ENCODE assay signal across 25 cellular contexts in the genomic region with DNA sequence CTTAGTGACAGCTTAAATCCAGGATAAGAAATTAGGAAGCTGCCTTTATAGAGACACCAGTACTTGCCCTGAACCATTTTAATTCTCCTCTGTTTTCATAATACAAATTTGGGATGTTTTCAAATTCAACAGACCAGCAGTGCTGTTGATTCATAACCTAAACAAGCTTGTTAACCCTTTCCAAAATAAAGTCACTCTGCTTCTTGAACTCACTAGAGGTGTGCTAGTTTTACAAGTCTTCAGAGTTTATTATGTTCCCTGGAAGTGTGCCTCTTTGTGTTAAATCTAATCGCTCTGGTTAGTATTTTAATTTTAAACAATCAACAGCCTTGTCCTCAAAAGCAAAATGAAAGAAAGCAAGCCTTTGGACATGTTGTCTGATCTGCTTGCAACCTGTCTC.
DNase-seq lines count a peak whose midpoint lies in the region; ATAC-seq and TF ChIP-seq lines count a peak whose summit lies in the region.
"Had no signal": no experiment of that assay in that cellular context is flagged by ENCODE, and none has a peak within 500 bp of the region (broad histone marks: within the 10 kb centered on the region; RNA-seq: fewer than 3 reads in every experiment).

No MANE protein-coding gene starts in this region.

- no peaks in the 10 kb centered on the region for H3K36me3 ChIP-seq in breast epithelium
- H3K36me3 ChIP-seq in muscle layer of duodenum (ENCODE audit: control insufficient read depth in 1 of 2, insufficient read depth in 2 of 2, low read length in 2 of 2): no peaks in the 10 kb centered on the region
- no peaks in the 10 kb centered on the region for H3K36me3 ChIP-seq in tibial nerve
- H3K36me3 ChIP-seq in lower lobe of right lung: no peaks in the 10 kb centered on the region
- H3K36me3 ChIP-seq: ovary, WERI-Rb-1 had no signal

- no peak for TF ChIP-seq CTCF in breast epithelium (IDR thresholded peaks at IDR 0.05)
- TF ChIP-seq CTCF in tibial nerve (IDR thresholded peaks at IDR 0.05): no peak
- TF ChIP-seq CTCF in lower lobe of right lung (IDR thresholded peaks at IDR 0.05): no peak

- no peak for ATAC-seq in lower lobe of right lung

- DNase-seq in DMS53 (lab: John Stamatoyannopoulos, UW): peak; percentile 11
- DNase-seq in DMS53 treated with DMSO at 0.1 percent for 48 hours (lab: John Stamatoyannopoulos, UW; ENCODE audit: unreplicated experiment): no peak
- no peak for DNase-seq in breast epithelium (ENCODE audit: low spot score in 2 of 2)
- no peak for DNase-seq in tibial nerve (ENCODE audit: low spot score in 2 of 2)
- no peak for DNase-seq in activated gamma-delta T cell treated with Interleukin-2 at 50 U/mL for 16 hours
- DNase-seq in GDM1 (lab: John Stamatoyannopoulos, UW): no peak
- DNase-seq in lower lobe of right lung: no peak
- DNase-seq: 8988T; activated CD4-positive, alpha-beta memory T cell treated with anti-CD3 and anti-CD28 coated beads for 36 hours; activated T-cell treated with anti-CD3 and anti-CD28 coated beads, Interleukin-2, amount 50 U/mL, for 24 hours; C1 segment of cervical spinal cord; caudate nucleus; DMS79 treated with DMSO at 0.1 percent for 48 hours; effector CD4-positive, alpha-beta T cell; hypothalamus; NCI-H1417 treated with DMSO at 0.1 percent for 48 hours; NCI-H2227 treated with DMSO at 0.1 percent for 48 hours; NK-92 treated with Interleukin-12 subunit alpha and Interleukin-12 subunit beta, amount 100 ng/mL, for 24 hours; ovary; small intestine; stimulated activated CD4-positive, alpha-beta T cell treated with anti-CD3 and anti-CD28 coated beads, Interleukin-4, amount 100 ng/mL, for 4 hours; stimulated activated CD8-positive, alpha-beta memory T cell treated with anti-CD3 and anti-CD28 coated beads, Interleukin-4, amount 100 ng/mL, for 48 hours; WERI-Rb-1 had no signal

- H3K4me1 ChIP-seq in breast epithelium (peaks cover 4 to 32% of the 10 kb centered on the region in 2 donors), muscle layer of duodenum (ENCODE audit: control insufficient read depth in 1 of 2, insufficient read depth in 2 of 2, low read length in 2 of 2) (peaks cover 22 to 38% of the 10 kb centered on the region in 2 donors), tibial nerve (peaks cover 0 to 73% (median 30%) of the 10 kb centered on the region in 4 donors), lower lobe of right lung (peaks cover 29% of the 10 kb centered on the region)

- no peak for TF ChIP-seq POLR2A in breast epithelium (IDR thresholded peaks at IDR 0.05)
- TF ChIP-seq POLR2A in tibial nerve (IDR thresholded peaks at IDR 0.05): no peak

- H3K9me3 ChIP-seq in breast epithelium (no peaks in the 10 kb centered on the region), muscle layer of duodenum (ENCODE audit: control insufficient read depth in 1 of 2, low read length in 2 of 2) (no peaks in the 10 kb centered on the region), tibial nerve (no peaks in the 10 kb centered on the region), lower lobe of right lung (no peaks in the 10 kb centered on the region)
- H3K9me3 ChIP-seq: ovary had no signal

- no peak overlapping the region for H3K4me3 ChIP-seq in breast epithelium
- H3K4me3 ChIP-seq in muscle layer of duodenum (ENCODE audit: low read depth in 1 of 2, low read length in 2 of 2): no peak overlapping the region
- no peak overlapping the region for H3K4me3 ChIP-seq in tibial nerve
- H3K4me3 ChIP-seq in lower lobe of right lung: no peak overlapping the region
- H3K4me3 ChIP-seq: ovary had no signal

- H3K27ac ChIP-seq in breast epithelium (peak overlapping the region; percentile 82 to 86), muscle layer of duodenum (ENCODE audit: low read length) (peak overlapping the region; percentile 74), tibial nerve (peak overlapping the region in 3 of 4 donors; percentile 46 to 84 (median 70)), lower lobe of right lung (no peak overlapping the region)
- H3K27ac ChIP-seq: RWPE1, WERI-Rb-1 had no signal

- H3K27me3 ChIP-seq in breast epithelium (no peaks in the 10 kb centered on the region), muscle layer of duodenum (ENCODE audit: low read depth, low read length) (no peaks in the 10 kb centered on the region), tibial nerve (no peaks in the 10 kb centered on the region), lower lobe of right lung (ENCODE audit: low read depth) (no peaks in the 10 kb centered on the region)
- H3K27me3 ChIP-seq: ovary had no signal

- 13 to 21% methylated on average over 1 of the region's 1 CpG for WGBS in tibial nerve, 2 donors

- TF ChIP-seq EP300 in tibial nerve (IDR thresholded peaks at IDR 0.05): no peak

- intact Hi-C loops in breast epithelium (cut with DNase I; ENCODE audit: low total_unique reads) (no loop called here), lower lobe of right lung (cut with DNase I) (no loop called here)
